Comparison of ENCODE assay signal across 1 cellular context in genomic region chr12:6092784-6093722, GRCh38.
TF ChIP-seq lines count a peak whose summit lies in the region.

No MANE protein-coding gene starts in this region.

TF ChIP-seq in HEK293, 187 proteins besides CTCF, POLR2A, EP300 and RAD21 (continued from another document):
- TF ChIP-seq, protein P1, sequence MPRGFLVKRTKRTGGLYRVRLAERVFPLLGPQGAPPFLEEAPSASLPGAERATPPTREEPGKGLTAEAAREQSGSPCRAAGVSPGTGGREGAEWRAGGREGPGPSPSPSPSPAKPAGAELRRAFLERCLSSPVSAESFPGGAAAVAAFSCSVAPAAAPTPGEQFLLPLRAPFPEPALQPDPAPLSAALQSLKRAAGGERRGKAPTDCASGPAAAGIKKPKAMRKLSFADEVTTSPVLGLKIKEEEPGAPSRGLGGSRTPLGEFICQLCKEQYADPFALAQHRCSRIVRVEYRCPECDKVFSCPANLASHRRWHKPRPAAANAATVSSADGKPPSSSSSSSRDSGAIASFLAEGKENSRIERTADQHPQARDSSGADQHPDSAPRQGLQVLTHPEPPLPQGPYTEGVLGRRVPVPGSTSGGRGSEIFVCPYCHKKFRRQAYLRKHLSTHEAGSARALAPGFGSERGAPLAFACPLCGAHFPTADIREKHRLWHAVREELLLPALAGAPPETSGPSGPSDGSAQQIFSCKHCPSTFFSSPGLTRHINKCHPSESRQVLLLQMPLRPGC (tag by site-specific recombination; IDR thresholded peaks at IDR 0.05): no peak
- TF ChIP-seq EGR2 (tag by site-specific recombination; IDR thresholded peaks at IDR 0.05; ENCODE audit: low read depth) (peak; percentile 46), HIC1 (tag by site-specific recombination; IDR thresholded peaks at IDR 0.05) (peak; percentile 70; the same call in 1 of the 2 replicates), ZNF341 (tag by site-specific recombination; IDR thresholded peaks at IDR 0.05; ENCODE audit: low read depth) (no peak), ZNF677 (tag by site-specific recombination; IDR thresholded peaks at IDR 0.05) (no peak), ZNF585B (tag by site-specific recombination; IDR thresholded peaks at IDR 0.05) (no peak), SP7 (tag by site-specific recombination; IDR thresholded peaks at IDR 0.05) (no peak), KLF17 (tag by site-specific recombination; IDR thresholded peaks at IDR 0.05) (peak; percentile 15; the same call in 1 of the 2 replicates), ZSCAN5A (tag by site-specific recombination; IDR thresholded peaks at IDR 0.05) (no peak), ZNF354C (tag by site-specific recombination; IDR thresholded peaks at IDR 0.05; ENCODE audit: borderline replicate concordance, low read depth) (no peak), GLIS2 (tag by site-specific recombination; IDR thresholded peaks at IDR 0.05) (peak; percentile 66), AEBP2 (tag by site-specific recombination; IDR thresholded peaks at IDR 0.05; ENCODE audit: borderline replicate concordance) (no peak), ZNF426 (tag by site-specific recombination; IDR thresholded peaks at IDR 0.05) (no peak), GLIS1 (tag by site-specific recombination; IDR thresholded peaks at IDR 0.05) (peak; percentile 78; the same call in 1 of the 2 replicates), ZNF621 (tag by site-specific recombination; IDR thresholded peaks at IDR 0.05) (no peak), WT1 (tag by site-specific recombination; IDR thresholded peaks at IDR 0.05) (peak; percentile 38; the same call in 1 of the 2 replicates), ZFHX2 (tag by site-specific recombination; conservative IDR thresholded peaks at IDR 0.05) (peak; percentile 69), ZFP37 (tag by site-specific recombination; IDR thresholded peaks at IDR 0.05) (peak; percentile 58), ZNF571 (tag by site-specific recombination; IDR thresholded peaks at IDR 0.05) (no peak)
- TF ChIP-seq, protein P2, sequence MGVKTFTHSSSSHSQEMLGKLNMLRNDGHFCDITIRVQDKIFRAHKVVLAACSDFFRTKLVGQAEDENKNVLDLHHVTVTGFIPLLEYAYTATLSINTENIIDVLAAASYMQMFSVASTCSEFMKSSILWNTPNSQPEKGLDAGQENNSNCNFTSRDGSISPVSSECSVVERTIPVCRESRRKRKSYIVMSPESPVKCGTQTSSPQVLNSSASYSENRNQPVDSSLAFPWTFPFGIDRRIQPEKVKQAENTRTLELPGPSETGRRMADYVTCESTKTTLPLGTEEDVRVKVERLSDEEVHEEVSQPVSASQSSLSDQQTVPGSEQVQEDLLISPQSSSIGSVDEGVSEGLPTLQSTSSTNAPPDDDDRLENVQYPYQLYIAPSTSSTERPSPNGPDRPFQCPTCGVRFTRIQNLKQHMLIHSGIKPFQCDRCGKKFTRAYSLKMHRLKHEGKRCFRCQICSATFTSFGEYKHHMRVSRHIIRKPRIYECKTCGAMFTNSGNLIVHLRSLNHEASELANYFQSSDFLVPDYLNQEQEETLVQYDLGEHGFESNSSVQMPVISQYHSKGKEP (tag by site-specific recombination; IDR thresholded peaks at IDR 0.05): no peak
TF ChIP-seq in HEK293: peak in this region for 11.
